10 cellular contexts compared by ENCODE assay signal in genomic region chr12:108559748-108560147, GRCh38. TPM values are rescaled to one million over a fixed set of nuclear protein-coding genes. Genes with fewer than 3 reads are reported as not detected.
DNase-seq lines count a peak whose midpoint lies in the region; ATAC-seq and TF ChIP-seq lines count a peak whose summit lies in the region.
"Had no signal": no experiment of that assay in that cellular context is flagged by ENCODE, and none has a peak within 500 bp of the region (broad histone marks: within the 10 kb centered on the region; RNA-seq: fewer than 3 reads in every experiment).

No MANE protein-coding gene starts in this region.

- CTCF ChIA-PET in activated CD4-positive, alpha-beta T cell treated with anti-CD3 and anti-CD28 coated beads for 36 hours (lab: Charles Lee): interaction anchor here (0.9 to 12.8 kb wide), 4 partner anchors 47 to 244 kb away, joined by 3 to 270 read pairs (median 5); no protein-coding TSS in a partner anchor
- CTCF ChIA-PET in activated CD8-positive, alpha-beta T cell treated with anti-CD3 and anti-CD28 coated beads for 36 hours (lab: Charles Lee): interaction anchor here (1.3 to 24.3 kb wide), 3 partner anchors 56 to 73 kb away, joined by 3 to 645 read pairs (median 8); no protein-coding TSS in a partner anchor

- ATAC-seq in activated CD4-positive, alpha-beta T cell treated with anti-CD3 and anti-CD28 coated beads for 36 hours: no peak
- ATAC-seq in activated CD8-positive, alpha-beta T cell treated with anti-CD3 and anti-CD28 coated beads for 36 hours: no peak
- ATAC-seq in HG03342 (IDR thresholded peaks at IDR 0.05; ENCODE audit: unreplicated experiment): no peak

- no peaks in the 10 kb centered on the region for H3K9me3 ChIP-seq in iPS-15b (ENCODE audit: control insufficient read depth, insufficient read depth, low read length)
- H3K9me3 ChIP-seq in stomach: no peaks in the 10 kb centered on the region

- H3K4me3 ChIP-seq in iPS-15b (ENCODE audit: low read depth, low read length): peak overlapping the region; percentile 100
- H3K4me3 ChIP-seq in stomach: peak overlapping the region; percentile 88 to 99 (median 97)

- intact Hi-C loops in activated CD4-positive, alpha-beta T cell treated with anti-CD3 and anti-CD28 coated beads for 36 hours (cut with DNase I, micrococcal nuclease): loop anchor here (2.0 to 10.0 kb wide), 10 partner anchors 45 to 1467 kb away; partner anchors contain the start of genes MMAB (in 2 of the 2), MVK (in 2 of the 2), CORO1C (in 1 of the 2) and CRY1 (in 1 of the 2)
- intact Hi-C loops in activated CD8-positive, alpha-beta T cell treated with anti-CD3 and anti-CD28 coated beads for 36 hours (cut with micrococcal nuclease): loop anchor here (5.0 to 10.0 kb wide), 2 partner anchors 243 to 395 kb away; no protein-coding TSS in a partner anchor
- intact Hi-C loops in stomach (cut with DNase I; ENCODE audit: low total_unique reads): loop anchor here (10.0 kb wide), 1 partner anchor 245 kb away; no protein-coding TSS in a partner anchor

- WGBS in stomach, 5 donors: 23 to 47% (median 33%) methylated on average over 3 of the region's 3 CpGs

- H3K27me3 ChIP-seq in iPS-15b (ENCODE audit: control insufficient read depth, insufficient read depth, low read length) (no peaks in the 10 kb centered on the region), stomach (no peaks in the 10 kb centered on the region)

- H3K4me1 Mint-ChIP-seq in activated CD4-positive, alpha-beta T cell treated with anti-CD3 and anti-CD28 coated beads for 36 hours: peaks cover 52% of the 10 kb centered on the region
- peaks cover 55% of the 10 kb centered on the region for H3K4me1 Mint-ChIP-seq in activated CD8-positive, alpha-beta T cell treated with anti-CD3 and anti-CD28 coated beads for 36 hours (ENCODE audit: low read depth)

- peak overlapping the region; percentile 100 for H3K27ac Mint-ChIP-seq in activated CD4-positive, alpha-beta T cell treated with anti-CD3 and anti-CD28 coated beads for 36 hours
- H3K27ac Mint-ChIP-seq in activated CD8-positive, alpha-beta T cell treated with anti-CD3 and anti-CD28 coated beads for 36 hours: peak overlapping the region; percentile 100

- POLR2A ChIA-PET in activated CD4-positive, alpha-beta T cell treated with anti-CD3 and anti-CD28 coated beads for 36 hours (lab: Charles Lee): interaction anchor here (0.7 to 2.7 kb wide), 2 partner anchors 9 to 1464 kb away, joined by 3 to 10 read pairs; no protein-coding TSS in a partner anchor
- POLR2A ChIA-PET in activated CD8-positive, alpha-beta T cell treated with anti-CD3 and anti-CD28 coated beads for 36 hours (lab: Charles Lee): interaction anchor here (1.0 to 14.9 kb wide), 10 partner anchors 11 to 1112 kb away, joined by 3 to 225 read pairs (median 6); partner anchors contain the start of gene SELPLG

- H3K27me3 Mint-ChIP-seq in activated CD4-positive, alpha-beta T cell treated with anti-CD3 and anti-CD28 coated beads for 36 hours: no peaks in the 10 kb centered on the region
- H3K27me3 Mint-ChIP-seq in activated CD8-positive, alpha-beta T cell treated with anti-CD3 and anti-CD28 coated beads for 36 hours: no peaks in the 10 kb centered on the region

- H3K4me1 ChIP-seq in iPS-15b (ENCODE audit: control insufficient read depth, insufficient read depth, low read length) (peaks cover 4% of the 10 kb centered on the region), stomach (peaks cover 34 to 82% (median 75%) of the 10 kb centered on the region in 4 donors)

- no peak for TF ChIP-seq EP300 in stomach (IDR thresholded peaks at IDR 0.05)

- no peaks in the 10 kb centered on the region for H3K9me3 Mint-ChIP-seq in activated CD4-positive, alpha-beta T cell treated with anti-CD3 and anti-CD28 coated beads for 36 hours (ENCODE audit: low read depth)
- no peaks in the 10 kb centered on the region for H3K9me3 Mint-ChIP-seq in activated CD8-positive, alpha-beta T cell treated with anti-CD3 and anti-CD28 coated beads for 36 hours

- peak overlapping the region; percentile 100 for H3K4me3 Mint-ChIP-seq in activated CD4-positive, alpha-beta T cell treated with anti-CD3 and anti-CD28 coated beads for 36 hours
- peak overlapping the region; percentile 99 for H3K4me3 Mint-ChIP-seq in activated CD8-positive, alpha-beta T cell treated with anti-CD3 and anti-CD28 coated beads for 36 hours

- peak overlapping the region in 2 of 5 donors; percentile 87 to 89 for H3K27ac ChIP-seq in stomach
- no peak overlapping the region for H3K27ac ChIP-seq in substantia nigra (ENCODE audit: low read depth, low read length, poor library complexity, severe bottlenecking)

- TF ChIP-seq CTCF in activated CD8-positive, alpha-beta T cell treated with anti-CD3 and anti-CD28 coated beads for 36 hours (IDR thresholded peaks at IDR 0.05): no peak
- no peak for TF ChIP-seq CTCF in stomach (IDR thresholded peaks at IDR 0.05)

- no peak overlapping the region for H3K9ac ChIP-seq in iPS-15b (ENCODE audit: low read depth, low read length)

- H3K36me3 ChIP-seq in iPS-15b (ENCODE audit: control insufficient read depth, insufficient read depth, low read length) (peaks cover 8% of the 10 kb centered on the region), stomach (peaks cover 4 to 32% (median 20%) of the 10 kb centered on the region in 4 donors)

- TF ChIP-seq POLR2A in stomach (IDR thresholded peaks at IDR 0.05): no peak

- peak; percentile 21 for DNase-seq in activated CD4-positive, alpha-beta T cell treated with anti-CD3 and anti-CD28 coated beads for 36 hours
- DNase-seq in activated CD4-positive, alpha-beta T cell treated with anti-CD3 and anti-CD28 coated beads, Interleukin-2, amount 50 U/mL, for 1 hour: no peak
- DNase-seq in activated CD8-positive, alpha-beta T cell treated with anti-CD3 and anti-CD28 coated beads for 36 hours: no peak
- DNase-seq in stomach: no peak
- DNase-seq in NCI-H2107 (lab: John Stamatoyannopoulos, UW): no peak
- DNase-seq in substantia nigra (lab: John Stamatoyannopoulos, UW): no peak
- DNase-seq: COR-L47 had no signal

- H3K36me3 Mint-ChIP-seq in activated CD4-positive, alpha-beta T cell treated with anti-CD3 and anti-CD28 coated beads for 36 hours (ENCODE audit: low read depth): peaks cover 28% of the 10 kb centered on the region
- peaks cover 43% of the 10 kb centered on the region for H3K36me3 Mint-ChIP-seq in activated CD8-positive, alpha-beta T cell treated with anti-CD3 and anti-CD28 coated beads for 36 hours (ENCODE audit: low read depth)

RNA-seq across cellular contexts. Expression of gene SART3, which starts 1.2 kb away (rescaled TPM):
- 10 to 100 TPM; 69.3 to 87.1 TPM for total RNA-seq in activated CD4-positive, alpha-beta T cell treated with anti-CD3 and anti-CD28 coated beads for 36 hours
- total RNA-seq in activated CD8-positive, alpha-beta T cell treated with anti-CD3 and anti-CD28 coated beads for 36 hours: 10 to 100 TPM; 80.1 to 81.4 TPM
- total RNA-seq in stomach: 100 to 1,000 TPM in 1 of 5 donors, 10 to 100 TPM in 4; 47.2 to 106 (median 56.2) TPM
- polyA plus RNA-seq in stomach: 10 to 100 TPM; 11.7 to 12.4 (median 12.0) TPM

RNA-seq across cellular contexts. Expression of gene ISCU, which starts 2.6 kb away (rescaled TPM):
- total RNA-seq in activated CD4-positive, alpha-beta T cell treated with anti-CD3 and anti-CD28 coated beads for 36 hours: 10 to 100 TPM; 67.3 to 83.8 TPM
- 10 to 100 TPM; 69.4 to 70.5 TPM for total RNA-seq in activated CD8-positive, alpha-beta T cell treated with anti-CD3 and anti-CD28 coated beads for 36 hours
- 100 to 1,000 TPM in 3 of 5 donors, 10 to 100 TPM in 2; 83.3 to 251 (median 154) TPM for total RNA-seq in stomach
- polyA plus RNA-seq in stomach: 100 to 1,000 TPM; 140 to 256 (median 177) TPM

RNA-seq across cellular contexts. Expression of gene TMEM119, which starts 38.1 kb away (rescaled TPM):
- under 1 TPM; 0.21 to 0.28 TPM for total RNA-seq in activated CD4-positive, alpha-beta T cell treated with anti-CD3 and anti-CD28 coated beads for 36 hours
- total RNA-seq in activated CD8-positive, alpha-beta T cell treated with anti-CD3 and anti-CD28 coated beads for 36 hours: not detected
- total RNA-seq in stomach: 10 to 100 TPM in 2 of 5 donors, under 1 TPM in 2, not detected in 1; 0.45 to 16.2 (median 6.0) TPM
- 10 to 100 TPM in 2 of 3 donors, 1 to 10 TPM in 1; 1.3 to 17.1 (median 14.8) TPM for polyA plus RNA-seq in stomach
- total RNA-seq: pulmonary artery endothelial cell had no signal

RNA-seq across cellular contexts. Expression of gene FICD, which starts 44.7 kb away (rescaled TPM):
- total RNA-seq in activated CD4-positive, alpha-beta T cell treated with anti-CD3 and anti-CD28 coated beads for 36 hours: 1 to 10 TPM; 3.5 to 4.5 TPM
- 1 to 10 TPM; 3.4 to 3.9 TPM for total RNA-seq in activated CD8-positive, alpha-beta T cell treated with anti-CD3 and anti-CD28 coated beads for 36 hours
- total RNA-seq in stomach: 10 to 100 TPM in 3 of 5 donors, 1 to 10 TPM in 2; 2.3 to 26.3 (median 14.2) TPM
- polyA plus RNA-seq in stomach: 1 to 10 TPM; 1.2 to 3.7 (median 1.4) TPM
